Comparison of ENCODE assay signal across 8 cellular contexts in genomic region chrX:81195712-81196111, GRCh38. TPM values are rescaled to one million over a fixed set of nuclear protein-coding genes. Genes with fewer than 3 reads are reported as not detected.
A peak's percentile ranks its signal among the peaks of the same experiment; 100 is the strongest.
DNase-seq lines count a peak whose midpoint lies in the region; ATAC-seq and TF ChIP-seq lines count a peak whose summit lies in the region.

No MANE protein-coding gene starts in this region.

- peak; percentile 82 for TF ChIP-seq CTCF in PC-3 (conservative IDR thresholded peaks at IDR 0.05; ENCODE audit: low read depth, low read length)
- TF ChIP-seq CTCF in gastroesophageal sphincter (IDR thresholded peaks at IDR 0.05): peak; percentile 17 to 63 (median 22)

- POLR2A ChIA-PET in PC-3 (lab: Charles Lee; ENCODE audit: unreplicated experiment): no interaction called here

- no peaks in the 10 kb centered on the region for H3K9me3 Mint-ChIP-seq in activated T-helper 1 cell treated with anti-CD3 and anti-CD28 coated beads, Interleukin-12 subunit alpha, Interleukin-12 subunit beta, Interleukin-2, Interleukin-4 antibody, amounts not matched to agents 30 ng/mL and 10 ng/mL and 1 ng/mL, durations not matched to agents 14 hours and 24 hours and 36 hours

- no TSS peak for BruUV-seq in PC-3 (replicated peaks; lab: Mats Ljungman, UMichigan)

- no peaks in the 10 kb centered on the region for H3K36me3 ChIP-seq in PC-3 (ENCODE audit: low read depth, low read length)
- H3K36me3 ChIP-seq in gastroesophageal sphincter: no peaks in the 10 kb centered on the region

- H3K4me1 ChIP-seq in PC-3 (ENCODE audit: insufficient read depth, low read length): no peaks in the 10 kb centered on the region
- no peaks in the 10 kb centered on the region for H3K4me1 ChIP-seq in gastroesophageal sphincter

- no peaks in the 10 kb centered on the region for H4K20me1 ChIP-seq in PC-3 (ENCODE audit: low read length)

- H3K27me3 Mint-ChIP-seq in activated T-helper 1 cell treated with anti-CD3 and anti-CD28 coated beads, Interleukin-12 subunit alpha, Interleukin-12 subunit beta, Interleukin-2, Interleukin-4 antibody, amounts not matched to agents 30 ng/mL and 10 ng/mL and 1 ng/mL, durations not matched to agents 14 hours and 24 hours and 36 hours (ENCODE audit: insufficient read depth): peaks cover 2% of the 10 kb centered on the region

- CTCF ChIA-PET in PC-3 (lab: Charles Lee): interaction anchor here (0.6 to 1.1 kb wide), 2 partner anchors 55 to 90 kb away, joined by 3 read pairs; no protein-coding TSS in a partner anchor

- H3K4me3 Mint-ChIP-seq in activated T-helper 1 cell treated with anti-CD3 and anti-CD28 coated beads, Interleukin-12 subunit alpha, Interleukin-12 subunit beta, Interleukin-2, Interleukin-4 antibody, amounts not matched to agents 30 ng/mL and 10 ng/mL and 1 ng/mL, durations not matched to agents 14 hours and 24 hours and 36 hours: no peak overlapping the region

- H3K36me3 Mint-ChIP-seq in activated T-helper 1 cell treated with anti-CD3 and anti-CD28 coated beads, Interleukin-12 subunit alpha, Interleukin-12 subunit beta, Interleukin-2, Interleukin-4 antibody, amounts not matched to agents 30 ng/mL and 10 ng/mL and 1 ng/mL, durations not matched to agents 14 hours and 24 hours and 36 hours (ENCODE audit: low read depth): no peaks in the 10 kb centered on the region

- 0 out of 2 replicates have a peak overlapping the region, but pooled peaks have one; percentile 10 for H3K4me2 ChIP-seq in PC-3 (ENCODE audit: low read length)

- DNase-seq in COR-L47 (lab: John Stamatoyannopoulos, UW): peak; percentile 4
- peak; percentile 75 for DNase-seq in PC-3
- peak; percentile 30 for DNase-seq in activated T-helper 1 cell treated with anti-CD3 and anti-CD28 coated beads, Interleukin-12 subunit alpha, Interleukin-12 subunit beta, Interleukin-2, Interleukin-4 antibody, amounts not matched to agents 30 ng/mL and 10 ng/mL and 1 ng/mL, durations not matched to agents 14 hours and 24 hours and 36 hours (ENCODE audit: low spot score)
- peak; percentile 32 for DNase-seq in putamen (ENCODE audit: low spot score)
- no peak for DNase-seq in NCI-H226

- H3K27ac Mint-ChIP-seq in activated T-helper 1 cell treated with anti-CD3 and anti-CD28 coated beads, Interleukin-12 subunit alpha, Interleukin-12 subunit beta, Interleukin-2, Interleukin-4 antibody, amounts not matched to agents 30 ng/mL and 10 ng/mL and 1 ng/mL, durations not matched to agents 14 hours and 24 hours and 36 hours: no peak overlapping the region

- ATAC-seq in GM19438 (IDR thresholded peaks at IDR 0.05; ENCODE audit: low read depth, unreplicated experiment) (peak; percentile 94), HG03460 (IDR thresholded peaks at IDR 0.05; ENCODE audit: unreplicated experiment) (peak; percentile 77), PC-3 (peak; percentile 77), gastroesophageal sphincter (no peak)

- no peaks in the 10 kb centered on the region for H3K79me2 ChIP-seq in PC-3 (ENCODE audit: low read length)

- H3K4me1 Mint-ChIP-seq in activated T-helper 1 cell treated with anti-CD3 and anti-CD28 coated beads, Interleukin-12 subunit alpha, Interleukin-12 subunit beta, Interleukin-2, Interleukin-4 antibody, amounts not matched to agents 30 ng/mL and 10 ng/mL and 1 ng/mL, durations not matched to agents 14 hours and 24 hours and 36 hours (ENCODE audit: low read depth): no peaks in the 10 kb centered on the region

- no peak for TF ChIP-seq EP300 in gastroesophageal sphincter (IDR thresholded peaks at IDR 0.05)

- H3K4me3 ChIP-seq in PC-3 (ENCODE audit: low read length) (no peak overlapping the region), gastroesophageal sphincter (no peak overlapping the region)

- no peaks in the 10 kb centered on the region for H3K27me3 ChIP-seq in PC-3 (ENCODE audit: low read length)
- H3K27me3 ChIP-seq in gastroesophageal sphincter: no peaks in the 10 kb centered on the region

- intact Hi-C loops in PC-3 (cut with micrococcal nuclease): loop anchor here (2.0 kb wide), 1 partner anchor 181 kb away; no protein-coding TSS in a partner anchor
- intact Hi-C loops in activated T-helper 1 cell treated with anti-CD3 and anti-CD28 coated beads, Interleukin-12 subunit alpha, Interleukin-12 subunit beta, Interleukin-2, Interleukin-4 antibody, amounts not matched to agents 30 ng/mL and 10 ng/mL and 1 ng/mL, durations not matched to agents 14 hours and 24 hours and 36 hours (cut with micrococcal nuclease): no loop called here

- no peaks in the 10 kb centered on the region for H3K9me3 ChIP-seq in PC-3 (ENCODE audit: low read length)
- no peaks in the 10 kb centered on the region for H3K9me3 ChIP-seq in gastroesophageal sphincter

- no peaks in the 10 kb centered on the region for H3F3A ChIP-seq in PC-3 (ENCODE audit: low read length, unreplicated experiment)

- no peak for TF ChIP-seq POLR2A in gastroesophageal sphincter (IDR thresholded peaks at IDR 0.05)

- H2AFZ ChIP-seq in PC-3 (ENCODE audit: low read length): peak overlapping the region; percentile 43; the same call in 1 of the 2 replicates

- no peak overlapping the region for H3K9ac ChIP-seq in PC-3 (ENCODE audit: low read length)

- 0 to 31% methylated on average over 1 to 5 of the region's 5 CpGs for WGBS in gastroesophageal sphincter (ENCODE audit: low coverage in 1 of 2), 2 donors

- H3K27ac ChIP-seq in PC-3 (ENCODE audit: low read length): no peak overlapping the region
- no peak overlapping the region for H3K27ac ChIP-seq in gastroesophageal sphincter

- no peaks in the 10 kb centered on the region for H3K9me2 ChIP-seq in PC-3 (replicated peaks; ENCODE audit: low read length)

RNA-seq across cellular contexts. Expression of gene HMGN5, which starts 6.0 kb away (rescaled TPM):
- total RNA-seq in PC-3 (2014; rRNA removed): 0.46 and 2.9 TPM in 2 replicates
- total RNA-seq in activated T-helper 1 cell treated with anti-CD3 and anti-CD28 coated beads, Interleukin-12 subunit alpha, Interleukin-12 subunit beta, Interleukin-2, Interleukin-4 antibody, amounts not matched to agents 30 ng/mL and 10 ng/mL and 1 ng/mL, durations not matched to agents 14 hours and 24 hours and 36 hours: 0.73 and 1.3 TPM in 2 replicates
- 10 to 100 TPM in 1 of 4 donors, 1 to 10 TPM in 3; 4.0 to 14.3 (median 5.8) TPM for total RNA-seq in gastroesophageal sphincter

RNA-seq across cellular contexts. Expression of gene SH3BGRL, which starts 6.2 kb away (rescaled TPM):
- 22.9 and 26.4 TPM in 2 replicates for total RNA-seq in PC-3 (2014; rRNA removed)
- 37.6 and 38.4 TPM in 2 replicates for total RNA-seq in activated T-helper 1 cell treated with anti-CD3 and anti-CD28 coated beads, Interleukin-12 subunit alpha, Interleukin-12 subunit beta, Interleukin-2, Interleukin-4 antibody, amounts not matched to agents 30 ng/mL and 10 ng/mL and 1 ng/mL, durations not matched to agents 14 hours and 24 hours and 36 hours
- total RNA-seq in gastroesophageal sphincter: 100 to 1,000 TPM; 266 to 380 (median 359) TPM
